17 cellular contexts compared by ENCODE assay signal in the genomic region with DNA sequence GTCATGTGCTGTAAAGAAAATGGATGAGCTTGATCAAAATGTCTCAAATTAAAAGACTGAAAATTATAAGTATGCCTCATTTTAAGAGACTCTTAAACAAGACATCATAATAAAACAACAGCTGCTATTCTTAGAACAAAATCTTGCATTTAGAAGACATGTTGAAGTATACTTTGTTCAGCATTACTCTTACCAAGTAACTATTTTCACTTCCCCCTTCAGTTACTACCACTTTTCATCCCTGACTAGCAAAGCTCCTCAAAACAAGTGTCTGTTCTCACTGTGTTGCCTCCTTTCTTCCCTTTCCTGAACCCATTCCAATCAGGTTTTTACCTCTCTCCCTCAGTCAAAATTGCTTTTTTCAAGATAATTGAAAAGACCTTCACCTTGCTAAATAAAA. TPM values are rescaled to one million over a fixed set of nuclear protein-coding genes. Genes with fewer than 3 reads are reported as not detected.
A peak's percentile ranks its signal among the peaks of the same experiment; 100 is the strongest.
DNase-seq lines count a peak whose midpoint lies in the region; ATAC-seq, FAIRE-seq and TF ChIP-seq lines count a peak whose summit lies in the region.
"Had no signal": no experiment of that assay in that cellular context is flagged by ENCODE, and none has a peak within 500 bp of the region (broad histone marks: within the 10 kb centered on the region; RNA-seq: fewer than 3 reads in every experiment).

No MANE protein-coding gene starts in this region.

- FAIRE-seq in kidney (lab: Jason Lieb, UNC): no peak

- no peaks in the 10 kb centered on the region for H3K4me1 ChIP-seq in kidney (ENCODE audit: control insufficient read depth in 1 of 2, insufficient read depth in 1 of 2, low read depth in 1 of 2, low read length in 2 of 2)
- H3K4me1 ChIP-seq: gastrocnemius medialis, Peyer's patch, stomach had no signal

- H3K4me3 ChIP-seq in GM12865 (ENCODE audit: low read depth, low read length) (no peak overlapping the region), kidney (ENCODE audit: low read length in 2 of 2) (no peak overlapping the region)
- H3K4me3 ChIP-seq: gastrocnemius medialis, GM23248, Peyer's patch, stomach had no signal

- no peaks in the 10 kb centered on the region for H3K9me3 ChIP-seq in kidney (ENCODE audit: control insufficient read depth in 1 of 2, low read length in 2 of 2)
- H3K9me3 ChIP-seq: gastrocnemius medialis, Peyer's patch, stomach had no signal

- ATAC-seq in GM19372 (IDR thresholded peaks at IDR 0.05; ENCODE audit: low read depth, unreplicated experiment) (peak; percentile 84), HG02642 (IDR thresholded peaks at IDR 0.05; ENCODE audit: poor library complexity, unreplicated experiment) (peak; percentile 86), HG03432 (IDR thresholded peaks at IDR 0.05; ENCODE audit: unreplicated experiment) (peak; percentile 90)
- ATAC-seq: gastrocnemius medialis, left colon had no signal

- no peaks in the 10 kb centered on the region for H3K36me3 ChIP-seq in kidney (ENCODE audit: control insufficient read depth in 1 of 2, insufficient read depth in 2 of 2, low read length in 2 of 2)
- H3K36me3 ChIP-seq: gastrocnemius medialis, Peyer's patch, stomach had no signal

- intact Hi-C loops in kidney (cut with DNase I): no loop called here

- no peak overlapping the region for H3K9ac ChIP-seq in kidney (ENCODE audit: low read length in 2 of 2)
- H3K9ac ChIP-seq: GM23248 had no signal

- TF ChIP-seq CTCF in GM12865 (IDR thresholded peaks at IDR 0.05; ENCODE audit: insufficient read depth, low read depth, low read length, missing control alignments) (no peak), kidney (IDR thresholded peaks at IDR 0.05; ENCODE audit: borderline replicate concordance, extremely low read depth, insufficient read depth) (no peak)

- DNase-seq in GM12865 (ENCODE audit: low read depth): peak; percentile 45
- DNase-seq in kidney: no peak
- DNase-seq in DMS114 treated with DMSO at 0.1 percent for 48 hours (lab: John Stamatoyannopoulos, UW; ENCODE audit: unreplicated experiment): no peak
- no peak for DNase-seq in SKM-1 treated with dmso at 0.1 percent for 144 hours (lab: John Stamatoyannopoulos, UW; ENCODE audit: unreplicated experiment)
- no peak for DNase-seq in activated naive CD4-positive, alpha-beta T cell (lab: John Stamatoyannopoulos, UW)
- DNase-seq: activated CD8-positive, alpha-beta memory T cell treated with anti-CD3 and anti-CD28 coated beads, Interleukin-2, amount 50 U/mL, for 48 hours; effector CD4-positive, alpha-beta T cell; gastrocnemius medialis; GM23248; left colon; NCI-H2081; nucleus accumbens; Peyer's patch; stomach had no signal

- H3K27ac ChIP-seq in kidney (ENCODE audit: low read depth in 2 of 2, low read length in 2 of 2): no peak overlapping the region
- H3K27ac ChIP-seq: gastrocnemius medialis, GM23248, Peyer's patch, stomach had no signal

RNA-seq across cellular contexts. Expression of a gene that starts 31.6 kb away (rescaled TPM):
- total RNA-seq in kidney: 9.0 TPM
- 2.9 TPM for polyA plus RNA-seq in kidney (ENCODE audit: insufficient read depth, low read depth, low replicate concordance)
